ENCODE assay signal across 16 cellular contexts in the genomic region with DNA sequence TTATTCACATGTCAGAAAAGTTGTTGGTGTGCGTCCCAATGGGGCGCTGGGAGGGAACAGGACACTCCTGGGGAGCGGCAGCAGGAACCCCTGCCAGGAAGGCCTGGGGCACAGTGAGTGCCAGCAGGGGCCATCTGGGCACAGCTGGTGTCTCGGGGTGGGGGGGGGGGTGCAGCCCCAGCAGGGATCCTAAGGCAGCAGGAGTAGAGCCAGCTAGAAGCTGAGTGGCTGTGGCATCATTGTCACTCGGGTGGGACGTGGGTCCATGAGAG. TPM values are rescaled to one million over a fixed set of nuclear protein-coding genes. Genes with fewer than 3 reads are reported as not detected.
DNase-seq lines count a peak whose midpoint lies in the region; ATAC-seq and TF ChIP-seq lines count a peak whose summit lies in the region.
"Had no signal": no experiment of that assay in that cellular context is flagged by ENCODE, and none has a peak within 500 bp of the region (broad histone marks: within the 10 kb centered on the region; RNA-seq: fewer than 3 reads in every experiment).

No MANE protein-coding gene starts in this region.

- BruUV-seq in PC-3 (replicated peaks; lab: Mats Ljungman, UMichigan): no TSS peak

- H3K79me1 ChIP-seq in mesendoderm (ENCODE audit: low read length): no peaks in the 10 kb centered on the region

- 0 out of 2 replicates have a peak, but pooled peaks cover 4% of the 10 kb centered on the region for H4K20me1 ChIP-seq in PC-3 (ENCODE audit: low read length)

- TF ChIP-seq CTCF in PC-3 (conservative IDR thresholded peaks at IDR 0.05; ENCODE audit: low read depth, low read length) (no peak), stomach (IDR thresholded peaks at IDR 0.05) (no peak)

- H3K27me3 Mint-ChIP-seq in activated naive CD8-positive, alpha-beta T cell: no peaks in the 10 kb centered on the region
- H3K27me3 Mint-ChIP-seq in activated naive CD8-positive, alpha-beta T cell treated with anti-CD3 and anti-CD28 coated beads for 36 hours: peaks cover 10% of the 10 kb centered on the region
- H3K27me3 Mint-ChIP-seq in immature natural killer cell (ENCODE audit: low read depth in 3 of 3): peaks cover 2 to 4% (median 4%) of the 10 kb centered on the region in 3 donors

- DNase-seq in activated naive CD8-positive, alpha-beta T cell treated with anti-CD3 and anti-CD28 coated beads for 36 hours: no peak
- DNase-seq in PC-3: no peak
- no peak for DNase-seq in immature natural killer cell
- DNase-seq in stomach: no peak
- DNase-seq in CD1c-positive myeloid dendritic cell (ENCODE audit: extremely low spot score): no peak
- DNase-seq in mesendoderm: no peak
- DNase-seq in mucosa of gallbladder (ENCODE audit: low spot score): no peak
- DNase-seq: activated CD8-positive, alpha-beta memory T cell treated with anti-CD3 and anti-CD28 coated beads, Interleukin-2, amount 50 U/mL, for 4 hours; AML-193; IMR-90; NK-92 treated with Interleukin-12 subunit alpha and Interleukin-12 subunit beta, amount 100 ng/mL, for 24 hours; SIG-M5; spleen had no signal

- H3K36me3 ChIP-seq in PC-3 (ENCODE audit: low read depth, low read length): no peaks in the 10 kb centered on the region
- H3K36me3 ChIP-seq in stomach: no peaks in the 10 kb centered on the region
- H3K36me3 ChIP-seq in mesendoderm (ENCODE audit: control insufficient read depth, insufficient read depth, low read length): no peaks in the 10 kb centered on the region
- H3K36me3 ChIP-seq: ovary, spleen had no signal

- no peak overlapping the region for H3K23ac ChIP-seq in mesendoderm (ENCODE audit: low read length)

- TF ChIP-seq POLR2A in stomach (IDR thresholded peaks at IDR 0.05): no peak

- H3K4ac ChIP-seq in mesendoderm (ENCODE audit: low read depth, low read length): no peak overlapping the region

- 55 to 93% (median 67%) methylated on average over 5 to 6 of the region's 6 CpGs for WGBS in stomach, 5 donors
- WGBS in mesendoderm (ENCODE audit: extremely low coverage, insufficient coverage, low lambda C conversion rate): no CpG with 5 or more reads among the region's 6 CpGs

- POLR2A ChIA-PET in PC-3 (lab: Charles Lee; ENCODE audit: unreplicated experiment): no interaction called here

- H3K9me3 ChIP-seq in PC-3 (ENCODE audit: low read length) (no peaks in the 10 kb centered on the region), stomach (no peaks in the 10 kb centered on the region)
- H3K9me3 ChIP-seq: ovary, spleen had no signal

- no peaks in the 10 kb centered on the region for H3K36me3 Mint-ChIP-seq in activated naive CD8-positive, alpha-beta T cell
- H3K36me3 Mint-ChIP-seq in activated naive CD8-positive, alpha-beta T cell treated with anti-CD3 and anti-CD28 coated beads for 36 hours: no peaks in the 10 kb centered on the region
- H3K36me3 Mint-ChIP-seq in immature natural killer cell: no peaks in the 10 kb centered on the region

- H3K27ac ChIP-seq in PC-3 (ENCODE audit: low read length) (no peak overlapping the region), stomach (peak overlapping the region in 2 of 5 donors; percentile 24 to 91), mesendoderm (ENCODE audit: low read depth, low read length) (no peak overlapping the region)
- H3K27ac ChIP-seq: ovary, spleen had no signal

- no peak overlapping the region for H4K5ac ChIP-seq in mesendoderm (ENCODE audit: low read length)

- no peak overlapping the region for H2BK5ac ChIP-seq in mesendoderm (ENCODE audit: low read length)

- H3F3A ChIP-seq in PC-3 (ENCODE audit: low read length, unreplicated experiment): no peaks in the 10 kb centered on the region

- no peak overlapping the region for H2BK15ac ChIP-seq in mesendoderm (replicated peaks; ENCODE audit: low read depth)

- H3K4me1 Mint-ChIP-seq in activated naive CD8-positive, alpha-beta T cell (ENCODE audit: low read depth): peaks cover 27% of the 10 kb centered on the region
- peaks cover 12% of the 10 kb centered on the region for H3K4me1 Mint-ChIP-seq in activated naive CD8-positive, alpha-beta T cell treated with anti-CD3 and anti-CD28 coated beads for 36 hours
- H3K4me1 Mint-ChIP-seq in immature natural killer cell: peaks cover 12 to 13% of the 10 kb centered on the region in 2 donors

- intact Hi-C loops in PC-3 (cut with micrococcal nuclease): no loop called here
- intact Hi-C loops in stomach (cut with DNase I; ENCODE audit: low total_unique reads): no loop called here

- peak overlapping the region; percentile 98; the same call in 1 of the 2 replicates for H3K4me2 ChIP-seq in PC-3 (ENCODE audit: low read length)
- no peak overlapping the region for H3K4me2 ChIP-seq in mesendoderm (ENCODE audit: low read length)

- peak overlapping the region; percentile 59 for H3K4me3 Mint-ChIP-seq in activated naive CD8-positive, alpha-beta T cell
- H3K4me3 Mint-ChIP-seq in activated naive CD8-positive, alpha-beta T cell treated with anti-CD3 and anti-CD28 coated beads for 36 hours: no peak overlapping the region
- H3K4me3 Mint-ChIP-seq in immature natural killer cell: peak overlapping the region in 3 of 5 donors; percentile 27 to 87 (median 48)

- H2AK5ac ChIP-seq in mesendoderm (ENCODE audit: low read length): no peak overlapping the region

- no peaks in the 10 kb centered on the region for H3K9me3 Mint-ChIP-seq in activated naive CD8-positive, alpha-beta T cell (ENCODE audit: low read depth)
- H3K9me3 Mint-ChIP-seq in activated naive CD8-positive, alpha-beta T cell treated with anti-CD3 and anti-CD28 coated beads for 36 hours: no peaks in the 10 kb centered on the region
- H3K9me3 Mint-ChIP-seq in immature natural killer cell: no peaks in the 10 kb centered on the region

- H3K4me1 ChIP-seq in PC-3 (ENCODE audit: insufficient read depth, low read length) (peaks cover 38% of the 10 kb centered on the region), stomach (peaks cover 49 to 74% (median 69%) of the 10 kb centered on the region in 4 donors), mesendoderm (ENCODE audit: control insufficient read depth, low read depth, low read length) (no peaks in the 10 kb centered on the region)

- H2AFZ ChIP-seq in PC-3 (ENCODE audit: low read length): no peak overlapping the region

- H3K9me2 ChIP-seq in PC-3 (replicated peaks; ENCODE audit: low read length): no peaks in the 10 kb centered on the region

- H3K56ac ChIP-seq in mesendoderm (ENCODE audit: low read length): no peak overlapping the region

- H3K27me3 ChIP-seq in PC-3 (ENCODE audit: low read length) (no peaks in the 10 kb centered on the region), stomach (no peaks in the 10 kb centered on the region), mesendoderm (ENCODE audit: insufficient read depth, low read length, poor library complexity) (peaks cover 7% of the 10 kb centered on the region)
- H3K27me3 ChIP-seq: ovary, spleen had no signal

- ATAC-seq in PC-3: no peak
- ATAC-seq: HCT116 had no signal

- H3K27ac Mint-ChIP-seq in activated naive CD8-positive, alpha-beta T cell: no peak overlapping the region
- H3K27ac Mint-ChIP-seq in activated naive CD8-positive, alpha-beta T cell treated with anti-CD3 and anti-CD28 coated beads for 36 hours: no peak overlapping the region
- no peak overlapping the region for H3K27ac Mint-ChIP-seq in immature natural killer cell

- CTCF ChIA-PET in PC-3 (lab: Charles Lee): interaction anchor here (1.0 kb wide), 1 partner anchor 24 kb away, joined by 13 read pairs; no protein-coding TSS in a partner anchor

- no peak overlapping the region for H2BK120ac ChIP-seq in mesendoderm (ENCODE audit: low read depth, low read length)

- H3K4me3 ChIP-seq in PC-3 (ENCODE audit: low read length) (no peak overlapping the region), stomach (peak overlapping the region in 3 of 4 donors; percentile 10 to 80 (median 11)), mesendoderm (ENCODE audit: low read length) (no peak overlapping the region)
- H3K4me3 ChIP-seq: ovary, spleen had no signal

- no peak overlapping the region for H4K8ac ChIP-seq in mesendoderm (ENCODE audit: low read depth, low read length)

- peaks cover 18% of the 10 kb centered on the region for H3K79me2 ChIP-seq in PC-3 (ENCODE audit: low read length)
- H3K79me2 ChIP-seq in mesendoderm (ENCODE audit: control insufficient read depth, insufficient read depth, low read length): no peaks in the 10 kb centered on the region

- H3K9ac ChIP-seq in PC-3 (ENCODE audit: low read length) (no peak overlapping the region), mesendoderm (ENCODE audit: low read length) (no peak overlapping the region)

- TF ChIP-seq EP300 in stomach (IDR thresholded peaks at IDR 0.05): no peak

- H3K18ac ChIP-seq in mesendoderm (ENCODE audit: low read length): no peak overlapping the region

RNA-seq across cellular contexts. Expression of gene ZBTB42, which starts 1.9 kb away (rescaled TPM):
- 1 to 10 TPM; 1.1 to 1.4 TPM for total RNA-seq in activated naive CD8-positive, alpha-beta T cell treated with anti-CD3 and anti-CD28 coated beads for 36 hours
- total RNA-seq in PC-3 (2014; rRNA removed) (9.2 and 11.3 TPM in 2 replicates), stomach (10 to 100 TPM in 3 of 5 donors, 1 to 10 TPM in 2; 4.7 to 59.7 (median 13.2) TPM), mucosa of gallbladder (10.3 TPM)
- polyA plus RNA-seq in immature natural killer cell (1 to 10 TPM in 2 of 3 donors, under 1 TPM in 1; 0.25 to 2.4 (median 2.0) TPM), stomach (1 to 10 TPM; 4.6 to 7.9 (median 5.5) TPM)
- polyA plus RNA-seq in mesendoderm (2013, experiment 1 of 2): 0.67 TPM
- 0.73 TPM for polyA plus RNA-seq in mesendoderm (2013, experiment 2 of 2)

RNA-seq across cellular contexts. Expression of gene AKT1, which starts 7.3 kb away (rescaled TPM):
- total RNA-seq in activated naive CD8-positive, alpha-beta T cell treated with anti-CD3 and anti-CD28 coated beads for 36 hours: 100 to 1,000 TPM; 112 TPM
- total RNA-seq in PC-3 (2014; rRNA removed) (196 and 212 TPM in 2 replicates), stomach (100 to 1,000 TPM in 4 of 5 donors, 10 to 100 TPM in 1; 85.2 to 292 (median 119) TPM), mucosa of gallbladder (166 TPM)
- polyA plus RNA-seq in immature natural killer cell (10 to 100 TPM; 14.8 to 23.3 (median 21.3) TPM), stomach (100 to 1,000 TPM; 100 to 123 (median 107) TPM)
- polyA plus RNA-seq in mesendoderm (2013, experiment 1 of 2): 32.4 TPM
- polyA plus RNA-seq in mesendoderm (2013, experiment 2 of 2): 32.3 TPM

RNA-seq across cellular contexts. Expression of gene SIVA1, which starts 49.9 kb away (rescaled TPM):
- total RNA-seq in activated naive CD8-positive, alpha-beta T cell treated with anti-CD3 and anti-CD28 coated beads for 36 hours: 100 to 1,000 TPM; 137 to 147 TPM
- 375 and 519 TPM in 2 replicates for total RNA-seq in PC-3 (2014; rRNA removed)
- 100 to 1,000 TPM; 155 to 321 (median 203) TPM for polyA plus RNA-seq in immature natural killer cell
- total RNA-seq in stomach: 100 to 1,000 TPM in 4 of 5 donors, 10 to 100 TPM in 1; 73.3 to 366 (median 252) TPM
- polyA plus RNA-seq in stomach: 100 to 1,000 TPM; 200 to 247 (median 213) TPM
- 151 TPM for polyA plus RNA-seq in mesendoderm (2013, experiment 1 of 2)
- 147 TPM for polyA plus RNA-seq in mesendoderm (2013, experiment 2 of 2)
- total RNA-seq in mucosa of gallbladder: 80.6 TPM

Comparison
In these comparisons a context has a peak if more than half of its experiments do, and no peak if none do; other contexts are left out.
1. H3K4me3 ChIP-seq: peak in stomach (3 of 4); none in PC-3 (single experiment) and mesendoderm (single experiment).